ENCODE assay signal across 18 cellular contexts in the genomic region with DNA sequence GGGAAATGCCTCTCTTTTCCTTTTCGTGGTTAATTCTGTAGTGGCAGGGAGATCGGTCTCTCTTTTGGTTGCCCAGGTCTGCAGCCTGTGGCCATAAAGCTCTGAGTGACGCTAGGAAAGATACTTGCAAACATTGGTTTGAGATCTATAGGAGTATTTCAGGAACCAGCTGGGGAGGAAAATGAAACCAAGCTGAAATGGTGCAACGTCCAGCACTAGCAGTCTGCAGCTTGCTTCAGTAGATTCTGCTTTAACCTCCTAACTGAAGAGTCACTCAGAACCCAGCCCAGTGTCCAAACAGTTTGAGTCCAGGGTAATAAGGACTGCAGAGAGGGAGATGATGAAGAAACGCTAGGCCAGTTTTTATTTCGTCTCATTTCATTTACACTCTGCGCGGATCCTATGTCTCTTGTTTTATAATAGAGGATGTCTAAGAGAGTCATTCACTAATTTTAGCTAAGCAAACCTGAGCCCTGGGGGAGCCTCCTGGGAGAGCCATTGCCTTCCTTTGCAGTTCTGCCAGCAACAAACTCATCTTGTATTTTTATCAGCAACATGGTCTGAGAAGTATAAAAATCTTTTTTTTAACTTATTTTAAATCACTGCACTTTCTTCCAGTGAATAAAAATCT. TPM values are rescaled to one million over a fixed set of nuclear protein-coding genes. Genes with fewer than 3 reads are reported as not detected.
DNase-seq lines count a peak whose midpoint lies in the region; ATAC-seq and TF ChIP-seq lines count a peak whose summit lies in the region.
"Had no signal": no experiment of that assay in that cellular context is flagged by ENCODE, and none has a peak within 500 bp of the region (broad histone marks: within the 10 kb centered on the region; RNA-seq: fewer than 3 reads in every experiment).

No MANE protein-coding gene starts in this region.

- no peak overlapping the region for H3K27ac Mint-ChIP-seq in activated CD8-positive, alpha-beta memory T cell treated with anti-CD3 and anti-CD28 coated beads, Interleukin-2, amount 10 ng/mL, durations not matched to agents 7 days and 5 days
- H3K27ac Mint-ChIP-seq in activated naive CD8-positive, alpha-beta T cell treated with anti-CD3 and anti-CD28 coated beads, Interleukin-2, amount 10 ng/mL, durations not matched to agents 7 days and 5 days = peak overlapping the region; percentile 72
- no peak overlapping the region for H3K27ac Mint-ChIP-seq in activated naive CD4-positive, alpha-beta T cell treated with anti-CD3 and anti-CD28 coated beads, Interleukin-2, amount 10 ng/mL, durations not matched to agents 7 days and 5 days
- H3K27ac Mint-ChIP-seq: activated CD4-positive, alpha-beta memory T cell treated with anti-CD3 and anti-CD28 coated beads for 36 hours; activated naive CD8-positive, alpha-beta T cell had no signal

- no peak for ATAC-seq in activated CD8-positive, alpha-beta memory T cell treated with anti-CD3 and anti-CD28 coated beads, Interleukin-2, amount 10 ng/mL, durations not matched to agents 7 days and 5 days
- no peak for ATAC-seq in activated naive CD8-positive, alpha-beta T cell treated with anti-CD3 and anti-CD28 coated beads, Interleukin-2, amount 10 ng/mL, durations not matched to agents 7 days and 5 days (ENCODE audit: low read depth)
- ATAC-seq in left lobe of liver (peak; percentile 39), HG02840 (IDR thresholded peaks at IDR 0.05; ENCODE audit: low FRiP score, unreplicated experiment) (no peak)

- no peaks in the 10 kb centered on the region for H3K9me3 Mint-ChIP-seq in activated CD8-positive, alpha-beta memory T cell treated with anti-CD3 and anti-CD28 coated beads, Interleukin-2, amount 10 ng/mL, durations not matched to agents 7 days and 5 days (ENCODE audit: low read depth)
- no peaks in the 10 kb centered on the region for H3K9me3 Mint-ChIP-seq in activated naive CD8-positive, alpha-beta T cell treated with anti-CD3 and anti-CD28 coated beads, Interleukin-2, amount 10 ng/mL, durations not matched to agents 7 days and 5 days
- H3K9me3 Mint-ChIP-seq in activated naive CD4-positive, alpha-beta T cell treated with anti-CD3 and anti-CD28 coated beads, Interleukin-2, amount 10 ng/mL, durations not matched to agents 7 days and 5 days = no peaks in the 10 kb centered on the region
- H3K9me3 Mint-ChIP-seq: activated CD4-positive, alpha-beta memory T cell treated with anti-CD3 and anti-CD28 coated beads for 36 hours had no signal

- no peaks in the 10 kb centered on the region for H3K27me3 ChIP-seq in transverse colon

- 70 to 74% methylated on average over 6 to 8 of the region's 8 CpGs for WGBS in transverse colon (ENCODE audit: low coverage in 1 of 2), 2 donors

- no peak for TF ChIP-seq CTCF in transverse colon (IDR thresholded peaks at IDR 0.05)

- intact Hi-C loops in transverse colon (cut with DNase I; ENCODE audit: low total_unique reads) = no loop called here

- in situ Hi-C loops in transverse colon (cut with MboI; ENCODE audit: low pct_ligation_motif_present in 1 of 4, low pct_unique_long_range_greater_than_20kb in 1 of 4, low sequenced_read_pairs in 3 of 4) = no loop called here

- no peak for TF ChIP-seq POLR2A in transverse colon (IDR thresholded peaks at IDR 0.05)

- CTCF ChIA-PET in activated CD8-positive, alpha-beta memory T cell treated with anti-CD3 and anti-CD28 coated beads, Interleukin-2, amount 10 ng/mL, durations not matched to agents 7 days and 5 days (lab: Charles Lee) = interaction anchor here (1.0 to 1.4 kb wide), 2 partner anchors 41 to 62 kb away, joined by 3 to 4 read pairs; partner anchors contain the start of gene CDK5RAP3
- CTCF ChIA-PET in activated naive CD4-positive, alpha-beta T cell treated with anti-CD3 and anti-CD28 coated beads, Interleukin-2, amount 10 ng/mL, durations not matched to agents 7 days and 5 days (lab: Charles Lee) = interaction anchor here (0.9 to 1.7 kb wide), 3 partner anchors 21 to 41 kb away, joined by 3 to 5 read pairs (median 4); no protein-coding TSS in a partner anchor

- H3K9me3 ChIP-seq in transverse colon = no peaks in the 10 kb centered on the region

- peak overlapping the region; percentile 20 for H3K4me3 Mint-ChIP-seq in activated CD8-positive, alpha-beta memory T cell treated with anti-CD3 and anti-CD28 coated beads, Interleukin-2, amount 10 ng/mL, durations not matched to agents 7 days and 5 days
- H3K4me3 Mint-ChIP-seq in activated naive CD8-positive, alpha-beta T cell treated with anti-CD3 and anti-CD28 coated beads, Interleukin-2, amount 10 ng/mL, durations not matched to agents 7 days and 5 days = peak overlapping the region; percentile 54
- H3K4me3 Mint-ChIP-seq in activated naive CD4-positive, alpha-beta T cell treated with anti-CD3 and anti-CD28 coated beads, Interleukin-2, amount 10 ng/mL, durations not matched to agents 7 days and 5 days = no peak overlapping the region
- H3K4me3 Mint-ChIP-seq: activated CD4-positive, alpha-beta memory T cell treated with anti-CD3 and anti-CD28 coated beads for 36 hours; activated naive CD8-positive, alpha-beta T cell had no signal

- peaks cover 19% of the 10 kb centered on the region for H3K4me1 Mint-ChIP-seq in activated CD8-positive, alpha-beta memory T cell treated with anti-CD3 and anti-CD28 coated beads, Interleukin-2, amount 10 ng/mL, durations not matched to agents 7 days and 5 days
- H3K4me1 Mint-ChIP-seq in activated naive CD8-positive, alpha-beta T cell treated with anti-CD3 and anti-CD28 coated beads, Interleukin-2, amount 10 ng/mL, durations not matched to agents 7 days and 5 days = peaks cover 18% of the 10 kb centered on the region
- peaks cover 19% of the 10 kb centered on the region for H3K4me1 Mint-ChIP-seq in activated naive CD4-positive, alpha-beta T cell treated with anti-CD3 and anti-CD28 coated beads, Interleukin-2, amount 10 ng/mL, durations not matched to agents 7 days and 5 days

- POLR2A ChIA-PET in activated naive CD8-positive, alpha-beta T cell treated with anti-CD3 and anti-CD28 coated beads, Interleukin-2, amount 10 ng/mL, durations not matched to agents 7 days and 5 days (lab: Charles Lee) = interaction anchor here (1.1 kb wide), 1 partner anchor 37 kb away, joined by 3 read pairs; no protein-coding TSS in a partner anchor

- peaks cover 19 to 41% (median 21%) of the 10 kb centered on the region in 4 donors for H3K4me1 ChIP-seq in transverse colon

- peaks cover 16% of the 10 kb centered on the region for H3K36me3 Mint-ChIP-seq in activated CD8-positive, alpha-beta memory T cell treated with anti-CD3 and anti-CD28 coated beads, Interleukin-2, amount 10 ng/mL, durations not matched to agents 7 days and 5 days
- H3K36me3 Mint-ChIP-seq in activated naive CD8-positive, alpha-beta T cell treated with anti-CD3 and anti-CD28 coated beads, Interleukin-2, amount 10 ng/mL, durations not matched to agents 7 days and 5 days = peaks cover 14% of the 10 kb centered on the region
- H3K36me3 Mint-ChIP-seq in activated naive CD4-positive, alpha-beta T cell treated with anti-CD3 and anti-CD28 coated beads, Interleukin-2, amount 10 ng/mL, durations not matched to agents 7 days and 5 days = peaks cover 26% of the 10 kb centered on the region

- H3K36me3 ChIP-seq in transverse colon = no peaks in the 10 kb centered on the region

- H3K27ac ChIP-seq in transverse colon = peak overlapping the region; percentile 1 to 77 (median 9)

- no peak for DNase-seq in activated CD8-positive, alpha-beta memory T cell treated with anti-CD3 and anti-CD28 coated beads, Interleukin-2, amount 10 ng/mL, durations not matched to agents 7 days and 5 days
- no peak for DNase-seq in activated CD8-positive, alpha-beta memory T cell treated with anti-CD3 and anti-CD28 coated beads for 24 hours
- no peak for DNase-seq in activated naive CD8-positive, alpha-beta T cell treated with anti-CD3 and anti-CD28 coated beads, Interleukin-2, amount 10 ng/mL, durations not matched to agents 7 days and 5 days
- no peak for DNase-seq in left lobe of liver (ENCODE audit: low spot score)
- DNase-seq in transverse colon = no peak
- DNase-seq in activated naive CD4-positive, alpha-beta T cell treated with anti-CD3 and anti-CD28 coated beads, Interleukin-2, amount 10 ng/mL, durations not matched to agents 7 days and 5 days = no peak
- no peak for DNase-seq in HuH-7.5 (ENCODE audit: low spot score)
- DNase-seq: ACHN; activated CD4-positive, alpha-beta memory T cell treated with anti-CD3 and anti-CD28 coated beads for 36 hours; effector memory CD4-positive, alpha-beta T cell; H7; hippocampal formation; NCI-H1930 had no signal

- no peak overlapping the region for H3K4me3 ChIP-seq in transverse colon

- TF ChIP-seq EP300 in transverse colon (IDR thresholded peaks at IDR 0.05; ENCODE audit: low read depth) = no peak

- no peaks in the 10 kb centered on the region for H3K27me3 Mint-ChIP-seq in activated CD8-positive, alpha-beta memory T cell treated with anti-CD3 and anti-CD28 coated beads, Interleukin-2, amount 10 ng/mL, durations not matched to agents 7 days and 5 days
- no peaks in the 10 kb centered on the region for H3K27me3 Mint-ChIP-seq in activated naive CD8-positive, alpha-beta T cell treated with anti-CD3 and anti-CD28 coated beads, Interleukin-2, amount 10 ng/mL, durations not matched to agents 7 days and 5 days
- H3K27me3 Mint-ChIP-seq in activated naive CD4-positive, alpha-beta T cell treated with anti-CD3 and anti-CD28 coated beads, Interleukin-2, amount 10 ng/mL, durations not matched to agents 7 days and 5 days = no peaks in the 10 kb centered on the region
- H3K27me3 Mint-ChIP-seq: activated CD4-positive, alpha-beta memory T cell treated with anti-CD3 and anti-CD28 coated beads for 36 hours; activated naive CD8-positive, alpha-beta T cell had no signal

RNA-seq across cellular contexts. Expression of gene SP2, which starts 12.0 kb away (rescaled TPM):
- total RNA-seq in activated CD8-positive, alpha-beta memory T cell treated with anti-CD3 and anti-CD28 coated beads, Interleukin-2, amount 10 ng/mL, durations not matched to agents 7 days and 5 days = 10 to 100 TPM; 21.7 to 22.9 TPM
- total RNA-seq in activated naive CD8-positive, alpha-beta T cell treated with anti-CD3 and anti-CD28 coated beads, Interleukin-2, amount 10 ng/mL, durations not matched to agents 7 days and 5 days = 10 to 100 TPM; 28.1 to 28.2 TPM
- total RNA-seq in left lobe of liver (5.4 TPM), transverse colon (10 to 100 TPM in 3 of 4 donors, 1 to 10 TPM in 1; 8.3 to 22.1 (median 17.4) TPM)

RNA-seq across cellular contexts. Expression of gene PNPO, which starts 33.3 kb away (rescaled TPM):
- 10 to 100 TPM; 28.0 to 30.4 TPM for total RNA-seq in activated CD8-positive, alpha-beta memory T cell treated with anti-CD3 and anti-CD28 coated beads, Interleukin-2, amount 10 ng/mL, durations not matched to agents 7 days and 5 days
- total RNA-seq in activated naive CD8-positive, alpha-beta T cell treated with anti-CD3 and anti-CD28 coated beads, Interleukin-2, amount 10 ng/mL, durations not matched to agents 7 days and 5 days = 10 to 100 TPM; 32.5 to 32.8 TPM
- 128 TPM for total RNA-seq in left lobe of liver
- total RNA-seq in transverse colon = 10 to 100 TPM in 3 of 4 donors, 1 to 10 TPM in 1; 7.4 to 83.8 (median 31.6) TPM

RNA-seq across cellular contexts. Expression of gene PRR15L, which starts 49.6 kb away (rescaled TPM):
- not detected for total RNA-seq in activated CD8-positive, alpha-beta memory T cell treated with anti-CD3 and anti-CD28 coated beads, Interleukin-2, amount 10 ng/mL, durations not matched to agents 7 days and 5 days
- not detected for total RNA-seq in activated naive CD8-positive, alpha-beta T cell treated with anti-CD3 and anti-CD28 coated beads, Interleukin-2, amount 10 ng/mL, durations not matched to agents 7 days and 5 days
- total RNA-seq in left lobe of liver (1.3 TPM), transverse colon (100 to 1,000 TPM; 111 to 230 (median 182) TPM)
- total RNA-seq: activated CD4-positive, alpha-beta memory T cell treated with anti-CD3 and anti-CD28 coated beads for 36 hours; pulmonary artery endothelial cell; T-helper 1 cell treated with Interleukin-12 subunit alpha and Interleukin-12 subunit beta and Interleukin-4 antibody, amounts not matched to agents 30 ng/mL and 1 ng/mL, for 36 hours; temporal lobe had no signal

RNA-seq across cellular contexts. Expression of gene SP6, which starts 57.1 kb away (rescaled TPM):
- total RNA-seq in activated CD8-positive, alpha-beta memory T cell treated with anti-CD3 and anti-CD28 coated beads, Interleukin-2, amount 10 ng/mL, durations not matched to agents 7 days and 5 days = under 1 TPM in 1 of 2 experiments, not detected in 1; 0.12 TPM
- under 1 TPM; 0.09 to 0.22 TPM for total RNA-seq in activated naive CD8-positive, alpha-beta T cell treated with anti-CD3 and anti-CD28 coated beads, Interleukin-2, amount 10 ng/mL, durations not matched to agents 7 days and 5 days
- total RNA-seq in left lobe of liver = 0.08 TPM
- total RNA-seq in transverse colon = 1 to 10 TPM in 3 of 4 donors, under 1 TPM in 1; 0.40 to 5.9 (median 4.9) TPM

Comparison
In these comparisons a context has a peak if more than half of its experiments do, and no peak if none do; other contexts are left out.
1. RNA of gene PRR15L, which starts 49.6 kb away (total RNA-seq): 111 to 230 TPM in transverse colon; 1.3 TPM in left lobe of liver (single experiment), not detected in activated CD8-positive, alpha-beta memory T cell treated with anti-CD3 and anti-CD28 coated beads, Interleukin-2, amount 10 ng/mL, durations not matched to agents 7 days and 5 days and not detected in activated naive CD8-positive, alpha-beta T cell treated with anti-CD3 and anti-CD28 coated beads, Interleukin-2, amount 10 ng/mL, durations not matched to agents 7 days and 5 days; every median in the first group is over 10 times any median in the second.